In the genomic region with DNA sequence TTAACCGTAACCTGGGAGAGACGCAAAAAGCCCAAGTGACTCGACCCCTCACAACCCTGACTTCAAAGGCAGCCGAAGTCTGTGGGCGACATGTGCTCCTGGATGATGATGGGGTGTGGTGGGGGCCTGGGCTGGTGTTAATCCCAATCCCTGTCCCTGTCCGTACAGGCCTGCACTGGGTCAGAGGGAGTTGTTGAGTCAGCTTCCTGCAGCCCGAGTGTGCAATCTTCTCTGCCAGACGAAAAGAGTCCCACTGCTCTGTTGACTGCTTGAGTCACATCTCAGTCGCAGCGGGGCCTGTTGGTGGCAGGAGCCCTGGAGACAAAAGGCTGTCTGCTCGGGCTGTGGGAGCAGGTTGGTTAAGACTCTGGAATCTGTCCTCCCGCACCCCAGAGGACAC, we compare ENCODE assay signal across 2 cellular contexts.
TF ChIP-seq lines count a peak whose summit lies in the region.

No MANE protein-coding gene starts in this region.

TF ChIP-seq in SK-N-SH treated with all-trans-retinoic acid at 6 μM for 48 hours, 23 proteins besides CTCF, POLR2A, EP300 and RAD21:
- TF ChIP-seq ESRRG (CRISPR knock-in tag; IDR thresholded peaks at IDR 0.05) (no peak), ZNF565 (CRISPR knock-in tag; conservative IDR thresholded peaks at IDR 0.05; ENCODE audit: low read depth) (no peak), ZNF70 (CRISPR knock-in tag; IDR thresholded peaks at IDR 0.05) (no peak)
- TF ChIP-seq, protein P1, sequence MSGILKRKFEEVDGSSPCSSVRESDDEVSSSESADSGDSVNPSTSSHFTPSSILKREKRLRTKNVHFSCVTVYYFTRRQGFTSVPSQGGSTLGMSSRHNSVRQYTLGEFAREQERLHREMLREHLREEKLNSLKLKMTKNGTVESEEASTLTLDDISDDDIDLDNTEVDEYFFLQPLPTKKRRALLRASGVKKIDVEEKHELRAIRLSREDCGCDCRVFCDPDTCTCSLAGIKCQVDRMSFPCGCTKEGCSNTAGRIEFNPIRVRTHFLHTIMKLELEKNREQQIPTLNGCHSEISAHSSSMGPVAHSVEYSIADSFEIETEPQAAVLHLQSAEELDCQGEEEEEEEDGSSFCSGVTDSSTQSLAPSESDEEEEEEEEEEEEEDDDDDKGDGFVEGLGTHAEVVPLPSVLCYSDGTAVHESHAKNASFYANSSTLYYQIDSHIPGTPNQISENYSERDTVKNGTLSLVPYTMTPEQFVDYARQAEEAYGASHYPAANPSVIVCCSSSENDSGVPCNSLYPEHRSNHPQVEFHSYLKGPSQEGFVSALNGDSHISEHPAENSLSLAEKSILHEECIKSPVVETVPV (CRISPR knock-in tag; IDR thresholded peaks at IDR 0.05): no peak

TF ChIP-seq in SK-N-SH, 30 proteins besides CTCF, POLR2A, EP300 and RAD21:
- TF ChIP-seq TCF12 (IDR thresholded peaks at IDR 0.05): no peak
- TF ChIP-seq, protein P2, sequence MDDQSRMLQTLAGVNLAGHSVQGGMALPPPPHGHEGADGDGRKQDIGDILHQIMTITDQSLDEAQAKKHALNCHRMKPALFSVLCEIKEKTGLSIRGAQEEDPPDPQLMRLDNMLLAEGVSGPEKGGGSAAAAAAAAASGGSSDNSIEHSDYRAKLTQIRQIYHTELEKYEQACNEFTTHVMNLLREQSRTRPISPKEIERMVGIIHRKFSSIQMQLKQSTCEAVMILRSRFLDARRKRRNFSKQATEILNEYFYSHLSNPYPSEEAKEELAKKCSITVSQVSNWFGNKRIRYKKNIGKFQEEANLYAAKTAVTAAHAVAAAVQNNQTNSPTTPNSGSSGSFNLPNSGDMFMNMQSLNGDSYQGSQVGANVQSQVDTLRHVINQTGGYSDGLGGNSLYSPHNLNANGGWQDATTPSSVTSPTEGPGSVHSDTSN (IDR thresholded peaks at IDR 0.05): no peak
